In the genomic region with DNA sequence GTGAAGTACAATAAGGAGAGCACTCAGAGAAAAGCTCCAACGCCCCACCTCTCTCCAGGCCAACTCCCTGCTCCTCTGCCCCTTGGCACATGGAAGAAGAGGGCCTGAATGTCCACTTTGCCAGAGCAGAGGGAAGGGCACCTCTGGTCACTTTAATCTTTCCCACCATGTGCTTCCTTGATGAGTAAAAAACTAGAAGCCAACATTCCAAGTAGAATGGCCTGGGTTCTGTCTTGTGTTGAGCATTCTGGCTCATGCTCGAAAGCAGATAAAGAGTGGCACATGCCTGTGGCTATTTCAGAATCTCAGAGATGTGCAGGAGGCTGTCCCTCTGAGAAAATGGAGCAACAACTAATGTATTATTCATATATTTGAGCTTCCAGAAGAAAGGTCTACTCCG, we compare ENCODE assay signal across 25 cellular contexts.
DNase-seq lines count a peak whose midpoint lies in the region; ATAC-seq and TF ChIP-seq lines count a peak whose summit lies in the region.
"Had no signal": no experiment of that assay in that cellular context is flagged by ENCODE, and none has a peak within 500 bp of the region (broad histone marks: within the 10 kb centered on the region; RNA-seq: fewer than 3 reads in every experiment).

No MANE protein-coding gene starts in this region.

- H3K36me3 Mint-ChIP-seq in stimulated activated effector memory CD8-positive, alpha-beta T cell treated with anti-CD3 and anti-CD28 coated beads, Interleukin-12 subunit alpha, Interleukin-12 subunit beta, amount 100 ng/mL, for 72 hours: no peaks in the 10 kb centered on the region

- intact Hi-C loops in Right ventricle myocardium inferior (cut with DNase I) (loop anchor here (2.0 to 5.0 kb wide), 3 partner anchors 84 to 167 kb away; no protein-coding TSS in a partner anchor), cardiac septum (cut with DNase I) (loop anchor here (1.0 to 5.0 kb wide), 2 partner anchors 53 to 83 kb away; no protein-coding TSS in a partner anchor), heart left ventricle (cut with DNase I) (loop anchor here in 8 of 10 donors (5.0 to 10.0 kb wide), 9 partner anchors 73 to 182 kb away; a partner anchor contains a TSS)

- no peak for TF ChIP-seq CTCF in heart left ventricle (IDR thresholded peaks at IDR 0.05)

- no peak overlapping the region for H3K9ac ChIP-seq in skeletal muscle tissue (ENCODE audit: low read depth in 1 of 3, low read length in 3 of 3)
- H3K9ac ChIP-seq: BLaER1 treated with 17β-estradiol and CSF1 and Interleukin-3, amounts not matched to agents 10 nM and 100 nM had no signal

- DNase-seq in Right ventricle myocardium inferior (ENCODE audit: missing footprints): no peak
- DNase-seq in cardiac septum (ENCODE audit: low spot score): no peak
- DNase-seq in heart left ventricle: peak in 4 of 5 donors; percentile 34 to 62 (median 46)
- DNase-seq in iris pigment epithelial cell (ENCODE audit: low read depth): peak; percentile 16
- no peak for DNase-seq in stimulated activated CD4-positive, alpha-beta T cell treated with anti-CD3 and anti-CD28 coated beads, Interleukin-12 subunit alpha, Interleukin-12 subunit beta, amount 100 ng/mL, for 4 hours
- no peak for DNase-seq in stimulated activated effector memory CD8-positive, alpha-beta T cell treated with anti-CD3 and anti-CD28 coated beads, Interleukin-12 subunit alpha, Interleukin-12 subunit beta, amount 100 ng/mL, for 72 hours (ENCODE audit: low spot score in 2 of 2)
- DNase-seq: ACHN; CD4-positive, alpha-beta memory T cell; DND-41; KBM-7; MM.1S; NCI-H1048; NCI-H1436; NCI-H1930; NCI-H2227 treated with DMSO at 0.1 percent for 48 hours; NCI-H510A treated with DMSO at 0.1 percent for 48 hours; NCI-H774; NK-92 treated with Interleukin-12 subunit alpha and Interleukin-12 subunit beta, amount 100 ng/mL, for 24 hours had no signal

- H3K4me1 ChIP-seq in heart left ventricle: peaks cover 0 to 19% (median 6%) of the 10 kb centered on the region in 12 donors
- peaks cover 11 to 20% (median 16%) of the 10 kb centered on the region in 3 donors for H3K4me1 ChIP-seq in skeletal muscle tissue (ENCODE audit: control insufficient read depth in 3 of 3, insufficient read depth in 3 of 3, low read length in 3 of 3)
- H3K4me1 ChIP-seq: BLaER1 treated with 17β-estradiol and CSF1 and Interleukin-3, amounts not matched to agents 10 nM and 100 nM; HAP-1 had no signal

- H3K4me1 Mint-ChIP-seq in stimulated activated effector memory CD8-positive, alpha-beta T cell treated with anti-CD3 and anti-CD28 coated beads, Interleukin-12 subunit alpha, Interleukin-12 subunit beta, amount 100 ng/mL, for 72 hours: no peaks in the 10 kb centered on the region
- H3K4me1 Mint-ChIP-seq: CD4-positive, alpha-beta memory T cell; GM23338 had no signal

- no peaks in the 10 kb centered on the region for H3K36me3 ChIP-seq in heart left ventricle
- no peaks in the 10 kb centered on the region for H3K36me3 ChIP-seq in skeletal muscle tissue (ENCODE audit: control insufficient read depth in 3 of 3, insufficient read depth in 3 of 3, low read length in 3 of 3)
- H3K36me3 ChIP-seq: BLaER1 treated with 17β-estradiol and CSF1 and Interleukin-3, amounts not matched to agents 10 nM and 100 nM; HAP-1 had no signal

- H3K9me3 ChIP-seq in heart left ventricle (peaks cover 0 to 27% (median 2%) of the 10 kb centered on the region in 12 donors), skeletal muscle tissue (ENCODE audit: control insufficient read depth in 3 of 3, low read length in 3 of 3) (no peaks in the 10 kb centered on the region)
- H3K9me3 ChIP-seq: HAP-1 had no signal

- ATAC-seq in Right ventricle myocardium inferior: peak; percentile 74
- ATAC-seq in heart left ventricle: peak; percentile 62 to 82 (median 74)
- no peak for ATAC-seq in HG03354 (IDR thresholded peaks at IDR 0.05; ENCODE audit: poor library complexity, severe bottlenecking, unreplicated experiment)
- no peak for ATAC-seq in stimulated activated effector memory CD8-positive, alpha-beta T cell treated with anti-CD3 and anti-CD28 coated beads, Interleukin-12 subunit alpha, Interleukin-12 subunit beta, amount 100 ng/mL, for 72 hours
- ATAC-seq: GM23338 had no signal

- H3K27ac ChIP-seq in heart left ventricle (peak overlapping the region; percentile 1 to 93 (median 86)), skeletal muscle tissue (ENCODE audit: low read depth, low read length) (peak overlapping the region; percentile 92)
- H3K27ac ChIP-seq: 22Rv1; BLaER1 treated with 17β-estradiol and CSF1 and Interleukin-3, amounts not matched to agents 10 nM and 100 nM; RWPE1 had no signal

- no peak overlapping the region for H3K4me3 Mint-ChIP-seq in stimulated activated effector memory CD8-positive, alpha-beta T cell treated with anti-CD3 and anti-CD28 coated beads, Interleukin-12 subunit alpha, Interleukin-12 subunit beta, amount 100 ng/mL, for 72 hours
- H3K4me3 Mint-ChIP-seq: CD4-positive, alpha-beta memory T cell; GM23338 had no signal

- no peaks in the 10 kb centered on the region for H3K9me3 Mint-ChIP-seq in stimulated activated effector memory CD8-positive, alpha-beta T cell treated with anti-CD3 and anti-CD28 coated beads, Interleukin-12 subunit alpha, Interleukin-12 subunit beta, amount 100 ng/mL, for 72 hours

- H3K4me3 ChIP-seq in heart left ventricle (no peak overlapping the region), skeletal muscle tissue (ENCODE audit: low read length in 3 of 3) (no peak overlapping the region)
- H3K4me3 ChIP-seq: BLaER1 treated with 17β-estradiol and CSF1 and Interleukin-3, amounts not matched to agents 10 nM and 100 nM; GM23338; HAP-1 had no signal

- H3K27ac Mint-ChIP-seq in stimulated activated effector memory CD8-positive, alpha-beta T cell treated with anti-CD3 and anti-CD28 coated beads, Interleukin-12 subunit alpha, Interleukin-12 subunit beta, amount 100 ng/mL, for 72 hours: no peak overlapping the region
- H3K27ac Mint-ChIP-seq: CD4-positive, alpha-beta memory T cell; GM23338 had no signal

- TF ChIP-seq POLR2A in heart left ventricle (IDR thresholded peaks at IDR 0.05): no peak

- WGBS in heart left ventricle, 4 donors: 41 to 55% (median 50%) methylated on average over 3 of the region's 3 CpGs

- H3K27me3 ChIP-seq in heart left ventricle (no peaks in the 10 kb centered on the region), skeletal muscle tissue (ENCODE audit: control insufficient read depth in 3 of 3, insufficient read depth in 3 of 3, low read length in 3 of 3) (no peaks in the 10 kb centered on the region)
- H3K27me3 ChIP-seq: BLaER1 treated with 17β-estradiol and CSF1 and Interleukin-3, amounts not matched to agents 10 nM and 100 nM had no signal

Comparison
In these comparisons a context has a peak if more than half of its experiments do, and no peak if none do; other contexts are left out.
1. DNase-seq: peak in heart left ventricle (4 of 5) and iris pigment epithelial cell (single experiment); none in Right ventricle myocardium inferior (single experiment), cardiac septum (single experiment), stimulated activated CD4-positive, alpha-beta T cell treated with anti-CD3 and anti-CD28 coated beads, Interleukin-12 subunit alpha, Interleukin-12 subunit beta, amount 100 ng/mL, for 4 hours (single experiment) and stimulated activated effector memory CD8-positive, alpha-beta T cell treated with anti-CD3 and anti-CD28 coated beads, Interleukin-12 subunit alpha, Interleukin-12 subunit beta, amount 100 ng/mL, for 72 hours (0 of 2).
2. ATAC-seq: peak in Right ventricle myocardium inferior (single experiment) and heart left ventricle (4 of 4); none in HG03354 (single experiment) and stimulated activated effector memory CD8-positive, alpha-beta T cell treated with anti-CD3 and anti-CD28 coated beads, Interleukin-12 subunit alpha, Interleukin-12 subunit beta, amount 100 ng/mL, for 72 hours (single experiment).